In genomic region chr2:39483530-39483929, GRCh38 we compare ENCODE assay signal across 1 cellular context.
TF ChIP-seq lines count a peak whose summit lies in the region.

No MANE protein-coding gene starts in this region.

TF ChIP-seq in K562, 482 proteins besides CTCF, POLR2A, EP300 and RAD21 (continued from another document):
- TF ChIP-seq TCF3 (CRISPR knock-in tag; IDR thresholded peaks at IDR 0.05) (0 out of 2 replicates have a peak, but pooled peaks have one; percentile 24), RBM17 (IDR thresholded peaks at IDR 0.05; ENCODE audit: borderline replicate concordance, low read depth, low read length) (no peak), MITF (IDR thresholded peaks at IDR 0.05) (no peak), TEAD1 (CRISPR knock-in tag; IDR thresholded peaks at IDR 0.05) (no peak), ATF1 (CRISPR knock-in tag; IDR thresholded peaks at IDR 0.05) (no peak), ATF1 (tag; IDR thresholded peaks at IDR 0.05) (no peak), GATA2 (CRISPR knock-in tag; IDR thresholded peaks at IDR 0.05) (no peak), ILK (tag; IDR thresholded peaks at IDR 0.05; ENCODE audit: borderline replicate concordance, low read depth) (no peak), ETV6 (IDR thresholded peaks at IDR 0.05; ENCODE audit: borderline replicate concordance in 1 of 2, low read depth in 2 of 2, low read length in 1 of 2) (peak in 1 of 2 experiments; percentile 74; a peak in 1 of 4 replicates), ETV6 (CRISPR knock-in tag; IDR thresholded peaks at IDR 0.05; ENCODE audit: borderline replicate concordance) (no peak), SMARCA4 (IDR thresholded peaks at IDR 0.05) (0 out of 2 replicates have a peak, but pooled peaks have one; percentile 32), MCM3 (IDR thresholded peaks at IDR 0.05) (no peak), CBFA2T3 (IDR thresholded peaks at IDR 0.05) (peak; percentile 24; the same call in 1 of the 2 replicates), NRF1 (conservative IDR thresholded peaks at IDR 0.05 in 1 of 2, IDR thresholded peaks at IDR 0.05 in 1 of 2) (no peak), ZNF57 (CRISPR knock-in tag; IDR thresholded peaks at IDR 0.05) (no peak)
- TF ChIP-seq, protein P1, sequence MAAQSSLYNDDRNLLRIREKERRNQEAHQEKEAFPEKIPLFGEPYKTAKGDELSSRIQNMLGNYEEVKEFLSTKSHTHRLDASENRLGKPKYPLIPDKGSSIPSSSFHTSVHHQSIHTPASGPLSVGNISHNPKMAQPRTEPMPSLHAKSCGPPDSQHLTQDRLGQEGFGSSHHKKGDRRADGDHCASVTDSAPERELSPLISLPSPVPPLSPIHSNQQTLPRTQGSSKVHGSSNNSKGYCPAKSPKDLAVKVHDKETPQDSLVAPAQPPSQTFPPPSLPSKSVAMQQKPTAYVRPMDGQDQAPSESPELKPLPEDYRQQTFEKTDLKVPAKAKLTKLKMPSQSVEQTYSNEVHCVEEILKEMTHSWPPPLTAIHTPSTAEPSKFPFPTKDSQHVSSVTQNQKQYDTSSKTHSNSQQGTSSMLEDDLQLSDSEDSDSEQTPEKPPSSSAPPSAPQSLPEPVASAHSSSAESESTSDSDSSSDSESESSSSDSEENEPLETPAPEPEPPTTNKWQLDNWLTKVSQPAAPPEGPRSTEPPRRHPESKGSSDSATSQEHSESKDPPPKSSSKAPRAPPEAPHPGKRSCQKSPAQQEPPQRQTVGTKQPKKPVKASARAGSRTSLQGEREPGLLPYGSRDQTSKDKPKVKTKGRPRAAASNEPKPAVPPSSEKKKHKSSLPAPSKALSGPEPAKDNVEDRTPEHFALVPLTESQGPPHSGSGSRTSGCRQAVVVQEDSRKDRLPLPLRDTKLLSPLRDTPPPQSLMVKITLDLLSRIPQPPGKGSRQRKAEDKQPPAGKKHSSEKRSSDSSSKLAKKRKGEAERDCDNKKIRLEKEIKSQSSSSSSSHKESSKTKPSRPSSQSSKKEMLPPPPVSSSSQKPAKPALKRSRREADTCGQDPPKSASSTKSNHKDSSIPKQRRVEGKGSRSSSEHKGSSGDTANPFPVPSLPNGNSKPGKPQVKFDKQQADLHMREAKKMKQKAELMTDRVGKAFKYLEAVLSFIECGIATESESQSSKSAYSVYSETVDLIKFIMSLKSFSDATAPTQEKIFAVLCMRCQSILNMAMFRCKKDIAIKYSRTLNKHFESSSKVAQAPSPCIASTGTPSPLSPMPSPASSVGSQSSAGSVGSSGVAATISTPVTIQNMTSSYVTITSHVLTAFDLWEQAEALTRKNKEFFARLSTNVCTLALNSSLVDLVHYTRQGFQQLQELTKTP (IDR thresholded peaks at IDR 0.05; ENCODE audit: low read depth in 1 of 2, partially characterized antibody in 2 of 2) = no peak
- TF ChIP-seq, protein P2, sequence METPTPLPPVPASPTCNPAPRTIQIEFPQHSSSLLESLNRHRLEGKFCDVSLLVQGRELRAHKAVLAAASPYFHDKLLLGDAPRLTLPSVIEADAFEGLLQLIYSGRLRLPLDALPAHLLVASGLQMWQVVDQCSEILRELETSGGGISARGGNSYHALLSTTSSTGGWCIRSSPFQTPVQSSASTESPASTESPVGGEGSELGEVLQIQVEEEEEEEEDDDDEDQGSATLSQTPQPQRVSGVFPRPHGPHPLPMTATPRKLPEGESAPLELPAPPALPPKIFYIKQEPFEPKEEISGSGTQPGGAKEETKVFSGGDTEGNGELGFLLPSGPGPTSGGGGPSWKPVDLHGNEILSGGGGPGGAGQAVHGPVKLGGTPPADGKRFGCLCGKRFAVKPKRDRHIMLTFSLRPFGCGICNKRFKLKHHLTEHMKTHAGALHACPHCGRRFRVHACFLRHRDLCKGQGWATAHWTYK (CRISPR knock-in tag; IDR thresholded peaks at IDR 0.05) = no peak
- TF ChIP-seq, protein P3, sequence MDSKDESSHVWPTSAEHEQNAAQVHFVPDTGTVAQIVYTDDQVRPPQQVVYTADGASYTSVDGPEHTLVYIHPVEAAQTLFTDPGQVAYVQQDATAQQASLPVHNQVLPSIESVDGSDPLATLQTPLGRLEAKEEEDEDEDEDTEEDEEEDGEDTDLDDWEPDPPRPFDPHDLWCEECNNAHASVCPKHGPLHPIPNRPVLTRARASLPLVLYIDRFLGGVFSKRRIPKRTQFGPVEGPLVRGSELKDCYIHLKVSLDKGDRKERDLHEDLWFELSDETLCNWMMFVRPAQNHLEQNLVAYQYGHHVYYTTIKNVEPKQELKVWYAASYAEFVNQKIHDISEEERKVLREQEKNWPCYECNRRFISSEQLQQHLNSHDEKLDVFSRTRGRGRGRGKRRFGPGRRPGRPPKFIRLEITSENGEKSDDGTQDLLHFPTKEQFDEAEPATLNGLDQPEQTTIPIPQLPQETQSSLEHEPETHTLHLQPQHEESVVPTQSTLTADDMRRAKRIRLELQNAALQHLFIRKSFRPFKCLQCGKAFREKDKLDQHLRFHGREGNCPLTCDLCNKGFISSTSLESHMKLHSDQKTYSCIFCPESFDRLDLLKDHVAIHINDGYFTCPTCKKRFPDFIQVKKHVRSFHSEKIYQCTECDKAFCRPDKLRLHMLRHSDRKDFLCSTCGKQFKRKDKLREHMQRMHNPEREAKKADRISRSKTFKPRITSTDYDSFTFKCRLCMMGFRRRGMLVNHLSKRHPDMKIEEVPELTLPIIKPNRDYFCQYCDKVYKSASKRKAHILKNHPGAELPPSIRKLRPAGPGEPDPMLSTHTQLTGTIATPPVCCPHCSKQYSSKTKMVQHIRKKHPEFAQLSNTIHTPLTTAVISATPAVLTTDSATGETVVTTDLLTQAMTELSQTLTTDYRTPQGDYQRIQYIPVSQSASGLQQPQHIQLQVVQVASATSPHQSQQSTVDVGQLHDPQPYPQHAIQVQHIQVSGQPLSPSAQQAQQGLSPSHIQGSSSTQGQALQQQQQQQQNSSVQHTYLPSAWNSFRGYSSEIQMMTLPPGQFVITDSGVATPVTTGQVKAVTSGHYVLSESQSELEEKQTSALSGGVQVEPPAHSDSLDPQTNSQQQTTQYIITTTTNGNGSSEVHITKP (IDR thresholded peaks at IDR 0.05; ENCODE audit: partially characterized antibody) = peak; percentile 57
- TF ChIP-seq, protein P4, sequence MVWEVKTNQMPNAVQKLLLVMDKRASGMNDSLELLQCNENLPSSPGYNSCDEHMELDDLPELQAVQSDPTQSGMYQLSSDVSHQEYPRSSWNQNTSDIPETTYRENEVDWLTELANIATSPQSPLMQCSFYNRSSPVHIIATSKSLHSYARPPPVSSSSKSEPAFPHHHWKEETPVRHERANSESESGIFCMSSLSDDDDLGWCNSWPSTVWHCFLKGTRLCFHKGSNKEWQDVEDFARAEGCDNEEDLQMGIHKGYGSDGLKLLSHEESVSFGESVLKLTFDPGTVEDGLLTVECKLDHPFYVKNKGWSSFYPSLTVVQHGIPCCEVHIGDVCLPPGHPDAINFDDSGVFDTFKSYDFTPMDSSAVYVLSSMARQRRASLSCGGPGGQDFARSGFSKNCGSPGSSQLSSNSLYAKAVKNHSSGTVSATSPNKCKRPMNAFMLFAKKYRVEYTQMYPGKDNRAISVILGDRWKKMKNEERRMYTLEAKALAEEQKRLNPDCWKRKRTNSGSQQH (CRISPR knock-in tag; IDR thresholded peaks at IDR 0.05) = no peak
- TF ChIP-seq, protein P5, sequence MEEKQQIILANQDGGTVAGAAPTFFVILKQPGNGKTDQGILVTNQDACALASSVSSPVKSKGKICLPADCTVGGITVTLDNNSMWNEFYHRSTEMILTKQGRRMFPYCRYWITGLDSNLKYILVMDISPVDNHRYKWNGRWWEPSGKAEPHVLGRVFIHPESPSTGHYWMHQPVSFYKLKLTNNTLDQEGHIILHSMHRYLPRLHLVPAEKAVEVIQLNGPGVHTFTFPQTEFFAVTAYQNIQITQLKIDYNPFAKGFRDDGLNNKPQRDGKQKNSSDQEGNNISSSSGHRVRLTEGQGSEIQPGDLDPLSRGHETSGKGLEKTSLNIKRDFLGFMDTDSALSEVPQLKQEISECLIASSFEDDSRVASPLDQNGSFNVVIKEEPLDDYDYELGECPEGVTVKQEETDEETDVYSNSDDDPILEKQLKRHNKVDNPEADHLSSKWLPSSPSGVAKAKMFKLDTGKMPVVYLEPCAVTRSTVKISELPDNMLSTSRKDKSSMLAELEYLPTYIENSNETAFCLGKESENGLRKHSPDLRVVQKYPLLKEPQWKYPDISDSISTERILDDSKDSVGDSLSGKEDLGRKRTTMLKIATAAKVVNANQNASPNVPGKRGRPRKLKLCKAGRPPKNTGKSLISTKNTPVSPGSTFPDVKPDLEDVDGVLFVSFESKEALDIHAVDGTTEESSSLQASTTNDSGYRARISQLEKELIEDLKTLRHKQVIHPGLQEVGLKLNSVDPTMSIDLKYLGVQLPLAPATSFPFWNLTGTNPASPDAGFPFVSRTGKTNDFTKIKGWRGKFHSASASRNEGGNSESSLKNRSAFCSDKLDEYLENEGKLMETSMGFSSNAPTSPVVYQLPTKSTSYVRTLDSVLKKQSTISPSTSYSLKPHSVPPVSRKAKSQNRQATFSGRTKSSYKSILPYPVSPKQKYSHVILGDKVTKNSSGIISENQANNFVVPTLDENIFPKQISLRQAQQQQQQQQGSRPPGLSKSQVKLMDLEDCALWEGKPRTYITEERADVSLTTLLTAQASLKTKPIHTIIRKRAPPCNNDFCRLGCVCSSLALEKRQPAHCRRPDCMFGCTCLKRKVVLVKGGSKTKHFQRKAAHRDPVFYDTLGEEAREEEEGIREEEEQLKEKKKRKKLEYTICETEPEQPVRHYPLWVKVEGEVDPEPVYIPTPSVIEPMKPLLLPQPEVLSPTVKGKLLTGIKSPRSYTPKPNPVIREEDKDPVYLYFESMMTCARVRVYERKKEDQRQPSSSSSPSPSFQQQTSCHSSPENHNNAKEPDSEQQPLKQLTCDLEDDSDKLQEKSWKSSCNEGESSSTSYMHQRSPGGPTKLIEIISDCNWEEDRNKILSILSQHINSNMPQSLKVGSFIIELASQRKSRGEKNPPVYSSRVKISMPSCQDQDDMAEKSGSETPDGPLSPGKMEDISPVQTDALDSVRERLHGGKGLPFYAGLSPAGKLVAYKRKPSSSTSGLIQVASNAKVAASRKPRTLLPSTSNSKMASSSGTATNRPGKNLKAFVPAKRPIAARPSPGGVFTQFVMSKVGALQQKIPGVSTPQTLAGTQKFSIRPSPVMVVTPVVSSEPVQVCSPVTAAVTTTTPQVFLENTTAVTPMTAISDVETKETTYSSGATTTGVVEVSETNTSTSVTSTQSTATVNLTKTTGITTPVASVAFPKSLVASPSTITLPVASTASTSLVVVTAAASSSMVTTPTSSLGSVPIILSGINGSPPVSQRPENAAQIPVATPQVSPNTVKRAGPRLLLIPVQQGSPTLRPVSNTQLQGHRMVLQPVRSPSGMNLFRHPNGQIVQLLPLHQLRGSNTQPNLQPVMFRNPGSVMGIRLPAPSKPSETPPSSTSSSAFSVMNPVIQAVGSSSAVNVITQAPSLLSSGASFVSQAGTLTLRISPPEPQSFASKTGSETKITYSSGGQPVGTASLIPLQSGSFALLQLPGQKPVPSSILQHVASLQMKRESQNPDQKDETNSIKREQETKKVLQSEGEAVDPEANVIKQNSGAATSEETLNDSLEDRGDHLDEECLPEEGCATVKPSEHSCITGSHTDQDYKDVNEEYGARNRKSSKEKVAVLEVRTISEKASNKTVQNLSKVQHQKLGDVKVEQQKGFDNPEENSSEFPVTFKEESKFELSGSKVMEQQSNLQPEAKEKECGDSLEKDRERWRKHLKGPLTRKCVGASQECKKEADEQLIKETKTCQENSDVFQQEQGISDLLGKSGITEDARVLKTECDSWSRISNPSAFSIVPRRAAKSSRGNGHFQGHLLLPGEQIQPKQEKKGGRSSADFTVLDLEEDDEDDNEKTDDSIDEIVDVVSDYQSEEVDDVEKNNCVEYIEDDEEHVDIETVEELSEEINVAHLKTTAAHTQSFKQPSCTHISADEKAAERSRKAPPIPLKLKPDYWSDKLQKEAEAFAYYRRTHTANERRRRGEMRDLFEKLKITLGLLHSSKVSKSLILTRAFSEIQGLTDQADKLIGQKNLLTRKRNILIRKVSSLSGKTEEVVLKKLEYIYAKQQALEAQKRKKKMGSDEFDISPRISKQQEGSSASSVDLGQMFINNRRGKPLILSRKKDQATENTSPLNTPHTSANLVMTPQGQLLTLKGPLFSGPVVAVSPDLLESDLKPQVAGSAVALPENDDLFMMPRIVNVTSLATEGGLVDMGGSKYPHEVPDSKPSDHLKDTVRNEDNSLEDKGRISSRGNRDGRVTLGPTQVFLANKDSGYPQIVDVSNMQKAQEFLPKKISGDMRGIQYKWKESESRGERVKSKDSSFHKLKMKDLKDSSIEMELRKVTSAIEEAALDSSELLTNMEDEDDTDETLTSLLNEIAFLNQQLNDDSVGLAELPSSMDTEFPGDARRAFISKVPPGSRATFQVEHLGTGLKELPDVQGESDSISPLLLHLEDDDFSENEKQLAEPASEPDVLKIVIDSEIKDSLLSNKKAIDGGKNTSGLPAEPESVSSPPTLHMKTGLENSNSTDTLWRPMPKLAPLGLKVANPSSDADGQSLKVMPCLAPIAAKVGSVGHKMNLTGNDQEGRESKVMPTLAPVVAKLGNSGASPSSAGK (IDR thresholded peaks at IDR 0.05) = no peak
